Comparison of ENCODE assay signal across 8 cellular contexts in genomic region chr3:156674911-156675743, GRCh38. TPM values are rescaled to one million over a fixed set of nuclear protein-coding genes. Genes with fewer than 3 reads are reported as not detected.
DNase-seq lines count a peak whose midpoint lies in the region; ATAC-seq, FAIRE-seq and TF ChIP-seq lines count a peak whose summit lies in the region.

No MANE protein-coding gene starts in this region.

- H2AFZ ChIP-seq in H1 (ENCODE audit: low read length) (no peak overlapping the region; the same call in 1 of the 2 replicates), mesenchymal stem cell (ENCODE audit: low read depth, low read length) (peak overlapping the region; percentile 39)

- peak overlapping the region; percentile 17 to 36 (median 36); a peak in 6 of 7 replicates for H3K9ac ChIP-seq in H1 (replicated peaks in 1 of 4; ENCODE audit: extremely low read depth in 1 of 4, low read depth in 3 of 4, low read length in 3 of 4)
- H3K9ac ChIP-seq in mesenchymal stem cell (ENCODE audit: low read length), result peak overlapping the region; percentile 99

- TF ChIP-seq POLR2A in H1 (IDR thresholded peaks at IDR 0.05; ENCODE audit: control extremely low read depth in 1 of 2, low read depth in 2 of 2, low read length in 2 of 2), result no peak; a peak in 1 of 3 replicates

- H3K23me2 ChIP-seq in H1 (ENCODE audit: low read depth, low read length), result peaks cover 5% of the 10 kb centered on the region

- TF ChIP-seq CTCF in H1 (IDR thresholded peaks at IDR 0.05; ENCODE audit: control extremely low read depth in 1 of 3, insufficient read depth in 1 of 3, low read depth in 1 of 3, low read length in 3 of 3), result peak; percentile 61 to 73 (median 68)

- no peaks in the 10 kb centered on the region; a peak in 1 of 7 replicates for H3K4me1 ChIP-seq in H1 (replicated peaks in 1 of 4; ENCODE audit: control insufficient read depth in 3 of 4, insufficient read depth in 4 of 4, low read length in 3 of 4)
- H3K4me1 ChIP-seq in mesenchymal stem cell (ENCODE audit: control insufficient read depth, insufficient read depth, low read depth, low read length), result peaks cover 2% of the 10 kb centered on the region

- peak overlapping the region; percentile 47 for H3K56ac ChIP-seq in H1 (replicated peaks; ENCODE audit: insufficient read length, low read depth, low read length)

- peak overlapping the region; percentile 98 for H3K27ac Mint-ChIP-seq in activated CD8-positive, alpha-beta T cell treated with anti-CD3 and anti-CD28 coated beads, Interleukin-2, amount 10 ng/mL, durations not matched to agents 7 days and 5 days

- H3K4ac ChIP-seq in H1 (replicated peaks; ENCODE audit: insufficient read length, low read depth, low read length) (no peak overlapping the region), mesenchymal stem cell (ENCODE audit: low read depth in 1 of 2, low read length in 2 of 2) (peak overlapping the region in 1 of 2 experiments; percentile 61)

- H2BK12ac ChIP-seq in H1 (ENCODE audit: low read depth, low read length) (no peak overlapping the region), mesenchymal stem cell (ENCODE audit: low read length in 2 of 2) (peak overlapping the region in 1 of 2 experiments; percentile 78)

- peaks cover 40% of the 10 kb centered on the region for H3K36me3 Mint-ChIP-seq in activated CD8-positive, alpha-beta T cell treated with anti-CD3 and anti-CD28 coated beads, Interleukin-2, amount 10 ng/mL, durations not matched to agents 7 days and 5 days (ENCODE audit: low read depth)

- H3K23ac ChIP-seq in H1 (ENCODE audit: insufficient read length) (no peak overlapping the region), mesenchymal stem cell (ENCODE audit: low read length in 2 of 2) (peak overlapping the region; percentile 41 to 96)

- H3K4me2 ChIP-seq in H1 (ENCODE audit: insufficient read depth in 1 of 2, low read depth in 2 of 2, low read length in 2 of 2) (peak overlapping the region; percentile 84 to 92), mesenchymal stem cell (ENCODE audit: low read length, poor library complexity, severe bottlenecking) (peak overlapping the region; percentile 81)

- no peaks in the 10 kb centered on the region for H3K9me3 Mint-ChIP-seq in activated CD8-positive, alpha-beta T cell treated with anti-CD3 and anti-CD28 coated beads, Interleukin-2, amount 10 ng/mL, durations not matched to agents 7 days and 5 days (ENCODE audit: insufficient read depth)

- no peaks in the 10 kb centered on the region for H3K79me1 ChIP-seq in H1 (ENCODE audit: low read depth, low read length)
- H3K79me1 ChIP-seq in mesenchymal stem cell (replicated peaks; ENCODE audit: low read length, poor library complexity, severe bottlenecking), result no peaks in the 10 kb centered on the region

- no peaks in the 10 kb centered on the region for H3K27me3 Mint-ChIP-seq in activated CD8-positive, alpha-beta T cell treated with anti-CD3 and anti-CD28 coated beads, Interleukin-2, amount 10 ng/mL, durations not matched to agents 7 days and 5 days (ENCODE audit: low read depth)

- peaks cover 48% of the 10 kb centered on the region for H3K4me1 Mint-ChIP-seq in activated CD8-positive, alpha-beta T cell treated with anti-CD3 and anti-CD28 coated beads, Interleukin-2, amount 10 ng/mL, durations not matched to agents 7 days and 5 days (ENCODE audit: low read depth)

- H3K14ac ChIP-seq in H1 (ENCODE audit: insufficient read length), result no peak overlapping the region
- peak overlapping the region in 1 of 2 experiments; percentile 79 for H3K14ac ChIP-seq in mesenchymal stem cell (ENCODE audit: low read length in 2 of 2)

- H2BK120ac ChIP-seq in H1 (replicated peaks; ENCODE audit: low read depth, low read length) (no peak overlapping the region), mesenchymal stem cell (ENCODE audit: low read depth, low read length) (peak overlapping the region; percentile 79)

- peak overlapping the region; percentile 95 for H3K4me3 Mint-ChIP-seq in activated CD8-positive, alpha-beta T cell treated with anti-CD3 and anti-CD28 coated beads, Interleukin-2, amount 10 ng/mL, durations not matched to agents 7 days and 5 days

- H4K91ac ChIP-seq in H1 (replicated peaks; ENCODE audit: insufficient read length, low read length) (no peak overlapping the region), mesenchymal stem cell (ENCODE audit: low read length) (peak overlapping the region; percentile 39)

- POLR2A ChIA-PET in activated CD8-positive, alpha-beta T cell treated with anti-CD3 and anti-CD28 coated beads, Interleukin-2, amount 10 ng/mL, durations not matched to agents 7 days and 5 days (lab: Charles Lee), result interaction anchor here (0.5 to 5.1 kb wide), 25 partner anchors 10 to 821 kb away, joined by 3 to 41 read pairs (median 4); partner anchors contain the start of genes CCNL1, GMPS, SLC33A1 and SSR3
- POLR2A ChIA-PET in H1 (lab: Charles Lee; ENCODE audit: partially characterized antibody), result interaction anchor here (0.6 to 3.2 kb wide), 9 partner anchors 10 to 813 kb away, joined by 3 to 19 read pairs (median 3); partner anchors contain the start of gene SSR3

- FAIRE-seq in H1 (lab: Jason Lieb, UNC), result no peak

- H3K9me3 ChIP-seq in H1 (ENCODE audit: insufficient read depth in 2 of 2, low read depth in 1 of 2, low read length in 1 of 2) (no peaks in the 10 kb centered on the region), mesenchymal stem cell (ENCODE audit: control insufficient read depth, low read length) (no peaks in the 10 kb centered on the region)

- H3K27me3 ChIP-seq in H1 (replicated peaks in 1 of 4; ENCODE audit: control insufficient read depth in 3 of 4, extremely low read depth in 1 of 4, insufficient read depth in 3 of 4, low read length in 3 of 4), result no peaks in the 10 kb centered on the region; a peak in 1 of 7 replicates
- H3K27me3 ChIP-seq in mesenchymal stem cell (ENCODE audit: control insufficient read depth in 1 of 2, insufficient read depth in 1 of 2, low read length in 2 of 2), result no peaks in the 10 kb centered on the region

- H4K5ac ChIP-seq in H1 (ENCODE audit: insufficient read length, low read depth, low read length), result no peak overlapping the region

- H2BK5ac ChIP-seq in H1 (ENCODE audit: low read depth, low read length) (no peak overlapping the region), mesenchymal stem cell (ENCODE audit: low read depth, low read length, poor library complexity, severe bottlenecking) (peak overlapping the region; percentile 73)

- no peak overlapping the region for H2BK20ac ChIP-seq in H1 (ENCODE audit: low read length)

- no peak overlapping the region for H3K18ac ChIP-seq in H1 (ENCODE audit: extremely low read depth, low read length)
- peak overlapping the region; percentile 87 to 97 for H3K18ac ChIP-seq in mesenchymal stem cell (ENCODE audit: low read depth in 1 of 2, low read length in 2 of 2)

- H4K8ac ChIP-seq in H1 (ENCODE audit: extremely low read depth, insufficient read depth, low read length), result peak overlapping the region; percentile 58; the same call in 1 of the 2 replicates
- no peak overlapping the region for H4K8ac ChIP-seq in mesenchymal stem cell (ENCODE audit: low read length)

- peak; percentile 68 to 72 for DNase-seq in NCI-H2081 (lab: John Stamatoyannopoulos, UW)
- no peak for DNase-seq in NCI-H2081 treated with DMSO at 0.1 percent for 48 hours (lab: John Stamatoyannopoulos, UW)
- peak; percentile 6 to 25 for DNase-seq in NCI-H1930 (lab: John Stamatoyannopoulos, UW)
- DNase-seq in activated CD8-positive, alpha-beta T cell treated with anti-CD3 and anti-CD28 coated beads, Interleukin-2, amount 10 ng/mL, durations not matched to agents 7 days and 5 days, result peak; percentile 51
- peak in 1 of 2 experiments; percentile 81 for DNase-seq in H1 (ENCODE audit: low read depth in 1 of 2, low spot score in 2 of 2)
- peak; percentile 60 for DNase-seq in mesenchymal stem cell
- DNase-seq in stimulated activated CD8-positive, alpha-beta memory T cell treated with anti-CD3 and anti-CD28 coated beads, Interleukin-12 subunit alpha, Interleukin-12 subunit beta, amount 100 ng/mL, for 1 hour (ENCODE audit: low read depth), result peak; percentile 14

- H2AK5ac ChIP-seq in H1 (ENCODE audit: low read depth, low read length) (no peak overlapping the region), mesenchymal stem cell (ENCODE audit: low read length, severe bottlenecking) (no peak overlapping the region)

- no peak overlapping the region for H3K27ac ChIP-seq in H1 (ENCODE audit: low read depth, low read length)
- H3K27ac ChIP-seq in mesenchymal stem cell (ENCODE audit: low read length, poor library complexity, severe bottlenecking), result peak overlapping the region; percentile 79

- 1% methylated on average over 51 of the region's 84 CpGs; no CpG with 5 or more reads in 1 of the 2 experiments for WGBS in H1 (ENCODE audit: extremely low coverage in 1 of 2, insufficient coverage in 1 of 2, insufficient read length in 1 of 2, insufficient replicate concordance in 2 of 2, low coverage in 1 of 2, low lambda C conversion rate in 2 of 2, missing lambda C conversion rate in 1 of 2), 2 experiments
- WGBS in mesenchymal stem cell, result under 1% methylated on average over 82 of the region's 84 CpGs

- CTCF ChIA-PET in activated CD8-positive, alpha-beta T cell treated with anti-CD3 and anti-CD28 coated beads, Interleukin-2, amount 10 ng/mL, durations not matched to agents 7 days and 5 days (lab: Charles Lee), result interaction anchor here (0.8 to 10.5 kb wide), 24 partner anchors 10 to 554 kb away, joined by 3 to 140 read pairs (median 6); partner anchors contain the start of genes CCNL1 and SSR3
- CTCF ChIA-PET in H1 (lab: Charles Lee; ENCODE audit: partially characterized antibody), result interaction anchor here (0.5 to 2.4 kb wide), 27 partner anchors 11 to 854 kb away, joined by 3 to 8 read pairs (median 4); partner anchors contain the start of gene SSR3

- H2BK15ac ChIP-seq in H1 (ENCODE audit: low read length) (no peak overlapping the region), mesenchymal stem cell (ENCODE audit: low read depth, poor library complexity, severe bottlenecking) (peak overlapping the region; percentile 40)

- peak; percentile 46 to 67; a peak in 3 of 4 replicates for TF ChIP-seq RAD21 in H1 (IDR thresholded peaks at IDR 0.05 in 1 of 2, conservative IDR thresholded peaks at IDR 0.05 in 1 of 2; ENCODE audit: low read depth in 2 of 2, low read length in 2 of 2)

- ATAC-seq in activated CD8-positive, alpha-beta T cell treated with anti-CD3 and anti-CD28 coated beads, Interleukin-2, amount 10 ng/mL, durations not matched to agents 7 days and 5 days, result peak; percentile 12
- no peak for ATAC-seq in HG02840 (IDR thresholded peaks at IDR 0.05; ENCODE audit: low FRiP score, unreplicated experiment)

- no peaks in the 10 kb centered on the region for H4K20me1 ChIP-seq in H1 (replicated peaks in 1 of 2; ENCODE audit: control insufficient read depth in 1 of 2, insufficient read depth in 2 of 2, low read length in 2 of 2)

- no peak for TF ChIP-seq EP300 in H1 (IDR thresholded peaks at IDR 0.05; ENCODE audit: borderline replicate concordance in 1 of 2, low read depth in 2 of 2, low read length in 2 of 2)

- peaks cover 0 to 17% of the 10 kb centered on the region in 2 experiments; a peak in 2 of 4 replicates for H3K79me2 ChIP-seq in H1 (ENCODE audit: control insufficient read depth in 1 of 2, insufficient read depth in 2 of 2, low read length in 2 of 2)

- H3K36me3 ChIP-seq in H1 (ENCODE audit: control insufficient read depth in 2 of 4, insufficient read depth in 4 of 4, low read length in 3 of 4), result peaks cover 2 to 15% (median 4%) of the 10 kb centered on the region in 4 experiments; a peak in 4 of 8 replicates
- peaks cover 5 to 26% of the 10 kb centered on the region in 2 experiments for H3K36me3 ChIP-seq in mesenchymal stem cell (ENCODE audit: control insufficient read depth in 1 of 2, insufficient read depth in 2 of 2, low read depth in 1 of 2, low read length in 2 of 2)

- H3K4me3 ChIP-seq in H1 (ENCODE audit: extremely low read depth in 1 of 4, insufficient read depth in 2 of 4, low read depth in 3 of 4, low read length in 4 of 4), result peak overlapping the region; percentile 32 to 91 (median 78)
- peak overlapping the region; percentile 83 to 97 for H3K4me3 ChIP-seq in mesenchymal stem cell (ENCODE audit: insufficient read depth in 1 of 2, low read depth in 1 of 2, low read length in 2 of 2)

RNA-seq across cellular contexts. Expression of gene TIPARP, which starts 0.7 kb away (rescaled TPM):
- total RNA-seq in activated CD8-positive, alpha-beta T cell treated with anti-CD3 and anti-CD28 coated beads, Interleukin-2, amount 10 ng/mL, durations not matched to agents 7 days and 5 days, result 10 to 100 TPM; 34.2 to 36.5 TPM
- total RNA-seq in H1 (2021; fragmentation: NEBNext Ultra II Directional; extraction: Animal tissue kit (Norgen Biotek cat#: 25700)), result 5.5 and 5.8 TPM in 2 replicates
- 0.61 and 1.6 TPM in 2 replicates for polyA plus RNA-seq in H1 (2011; rRNA removed)
- 1.0 TPM for polyA plus RNA-seq in H1 (2011; cell fraction: cytosol; rRNA removed)
- polyA plus RNA-seq in H1 (2011; cell fraction: nucleus; rRNA removed), result 1.2 TPM
- polyA plus RNA-seq in H1 (2012, experiment 1 of 2), result 1.8 to 4.1 TPM (median 2.2 TPM) in 4 replicates
- polyA plus RNA-seq in H1 (2012, experiment 2 of 2), result 0.38 TPM
- 3.0 TPM for polyA plus RNA-seq in H1 (2013, experiment 1 of 2)
- 2.8 TPM for polyA plus RNA-seq in H1 (2013, experiment 2 of 2)
- polyA minus RNA-seq in H1 (2011; rRNA and poly(A)+ RNA removed), result 3.2 and 5.0 TPM in 2 replicates
- polyA minus RNA-seq in H1 (2011; cell fraction: cytosol; rRNA and poly(A)+ RNA removed), result 2.2 TPM
- polyA minus RNA-seq in H1 (2011; cell fraction: nucleus; rRNA and poly(A)+ RNA removed), result 13.3 TPM
- 6.3 TPM for polyA plus RNA-seq in mesenchymal stem cell (2013, experiment 1 of 2)
- 5.7 TPM for polyA plus RNA-seq in mesenchymal stem cell (2013, experiment 2 of 2)
